ENCODE assay signal across 19 cellular contexts in genomic region chr2:45668509-45668908, GRCh38. TPM values are rescaled to one million over a fixed set of nuclear protein-coding genes. Genes with fewer than 3 reads are reported as not detected.
DNase-seq lines count a peak whose midpoint lies in the region; ATAC-seq, FAIRE-seq and TF ChIP-seq lines count a peak whose summit lies in the region.
"Had no signal": no experiment of that assay in that cellular context is flagged by ENCODE, and none has a peak within 500 bp of the region (broad histone marks: within the 10 kb centered on the region; RNA-seq: fewer than 3 reads in every experiment).

No MANE protein-coding gene starts in this region.

- no TSS peak for BruUV-seq in K562 (replicated peaks; lab: Mats Ljungman, UMichigan)

- TF ChIP-seq CTCF in K562 (IDR thresholded peaks at IDR 0.05 in 2 of 3, conservative IDR thresholded peaks at IDR 0.05 in 1 of 3; ENCODE audit: insufficient read depth in 2 of 3, low read depth in 1 of 3, low read length in 3 of 3): no peak
- no peak for TF ChIP-seq CTCF in osteoblast (IDR thresholded peaks at IDR 0.05; ENCODE audit: extremely low read depth, low read depth, low read length)

- peaks cover 7% of the 10 kb centered on the region for H3K4me1 Mint-ChIP-seq in activated T-cell treated with anti-CD3 and anti-CD28 coated beads, Interleukin-2, amount 50 U/mL, for 72 hours (ENCODE audit: low read depth)

- DNase-seq in activated T-cell treated with anti-CD3 and anti-CD28 coated beads, Interleukin-2, amount 50 U/mL, for 72 hours: no peak
- no peak for DNase-seq in activated T-cell treated with anti-CD3 and anti-CD28 coated beads for 4 hours
- DNase-seq in K562 (ENCODE audit: extremely low read depth in 1 of 4, low spot score in 3 of 4): no peak
- no peak for DNase-seq in osteoblast (ENCODE audit: insufficient read length, low spot score, missing footprints)
- DNase-seq in NCI-H2227 (lab: John Stamatoyannopoulos, UW; ENCODE audit: unreplicated experiment): no peak
- no peak for DNase-seq in NCI-H345 (lab: John Stamatoyannopoulos, UW)
- DNase-seq: 8988T; DND-41; HFFc6; Karpas-422; NCI-H1105 treated with DMSO at 0.1 percent for 48 hours; NCI-H187; NCI-H446; NK-92 treated with Interleukin-12 subunit alpha and Interleukin-12 subunit beta, amount 100 ng/mL, for 24 hours; SIG-M5 had no signal

- peaks cover 100% of the 10 kb centered on the region for H4K20me1 ChIP-seq in BLaER1
- H4K20me1 ChIP-seq in K562 (replicated peaks; ENCODE audit: control insufficient read depth, insufficient read depth, low read length): no peaks in the 10 kb centered on the region
- H4K20me1 ChIP-seq in osteoblast (ENCODE audit: insufficient read depth, low read length): no peaks in the 10 kb centered on the region

- CTCF ChIA-PET in K562 (lab: Yijun Ruan, JAX; ENCODE audit: low intra/inter-chr PET ratio): no interaction called here

- intact Hi-C loops in K562 (cut with micrococcal nuclease): no loop called here

- peaks cover 89% of the 10 kb centered on the region for H3K36me3 ChIP-seq in BLaER1
- H3K36me3 ChIP-seq in K562 (ENCODE audit: control insufficient read depth, insufficient read depth, low read length): no peaks in the 10 kb centered on the region
- no peaks in the 10 kb centered on the region for H3K36me3 ChIP-seq in osteoblast (ENCODE audit: insufficient read depth, low read length)

- H3K9me3 ChIP-seq in BLaER1: no peaks in the 10 kb centered on the region
- no peaks in the 10 kb centered on the region for H3K9me3 ChIP-seq in K562 (replicated peaks; ENCODE audit: control insufficient read depth, insufficient read depth, low read depth, low read length)
- H3K9me3 ChIP-seq in osteoblast (ENCODE audit: low read depth, low read length): no peaks in the 10 kb centered on the region

- 25% methylated on average over 7 of the region's 7 CpGs for WGBS in K562 (ENCODE audit: insufficient coverage, low coverage, missing lambda C conversion rate)

- H3K9ac ChIP-seq in BLaER1: no peak overlapping the region; the same call in 1 of the 2 replicates
- H3K9ac ChIP-seq in K562 (ENCODE audit: insufficient read depth in 1 of 2, low read depth in 2 of 2, low read length in 2 of 2): no peak overlapping the region

- in situ Hi-C loops in K562 (cut with MboI): no loop called here

- H3K4me3 Mint-ChIP-seq in activated T-cell treated with anti-CD3 and anti-CD28 coated beads, Interleukin-2, amount 50 U/mL, for 72 hours: no peak overlapping the region

- H3K27me3 ChIP-seq in BLaER1 (no peaks in the 10 kb centered on the region), K562 (ENCODE audit: control insufficient read depth in 2 of 2, insufficient read depth in 2 of 2, low read length in 2 of 2) (peaks cover 5 to 7% of the 10 kb centered on the region in 2 experiments; a peak in 4 of 5 replicates), osteoblast (ENCODE audit: insufficient read depth, low read length) (no peaks in the 10 kb centered on the region)

- H3K27ac ChIP-seq in BLaER1 (peak overlapping the region; percentile 1; the same call in 1 of the 2 replicates), K562 (ENCODE audit: extremely low read depth, low read depth, low read length) (no peak overlapping the region), osteoblast (ENCODE audit: low read depth, low read length) (peak overlapping the region; percentile 83)

- no peak for TF ChIP-seq EP300 in K562 (IDR thresholded peaks at IDR 0.05; ENCODE audit: low read length)

- TF ChIP-seq POLR2A in K562 (conservative IDR thresholded peaks at IDR 0.05): no peak

- no peaks in the 10 kb centered on the region for H3K27me3 Mint-ChIP-seq in activated T-cell treated with anti-CD3 and anti-CD28 coated beads, Interleukin-2, amount 50 U/mL, for 72 hours (ENCODE audit: low read depth)

- H2AFZ ChIP-seq in K562 (ENCODE audit: low read depth, low read length) (no peak overlapping the region), osteoblast (ENCODE audit: low read length) (peak overlapping the region; percentile 91)

- TF ChIP-seq RAD21 in K562 (CRISPR knock-in tag; conservative IDR thresholded peaks at IDR 0.05 in 1 of 2, IDR thresholded peaks at IDR 0.05 in 1 of 2): no peak

- peak overlapping the region; percentile 48 for H3K4me2 ChIP-seq in BLaER1
- no peak overlapping the region for H3K4me2 ChIP-seq in K562 (ENCODE audit: insufficient read depth, low read length)
- peak overlapping the region; percentile 13 for H3K4me2 ChIP-seq in osteoblast (ENCODE audit: insufficient read depth, low read length)

- no peak for ATAC-seq in activated T-cell treated with anti-CD3 and anti-CD28 coated beads, Interleukin-2, amount 50 U/mL, for 72 hours (replicated peaks in 1 of 2)
- ATAC-seq in K562 (no peak), HG03095 (IDR thresholded peaks at IDR 0.05; ENCODE audit: unreplicated experiment) (no peak)

- no peaks in the 10 kb centered on the region for H3K36me3 Mint-ChIP-seq in activated T-cell treated with anti-CD3 and anti-CD28 coated beads, Interleukin-2, amount 50 U/mL, for 72 hours (ENCODE audit: insufficient read depth in 2 of 2)

- H3K27ac Mint-ChIP-seq in activated T-cell treated with anti-CD3 and anti-CD28 coated beads, Interleukin-2, amount 50 U/mL, for 72 hours: peak overlapping the region; percentile 58

- POLR2A ChIA-PET in K562 (lab: Yijun Ruan, JAX): no interaction called here

- FAIRE-seq in K562 (lab: Jason Lieb, UNC): no peak
- FAIRE-seq: G401.6, H1 had no signal

- no peaks in the 10 kb centered on the region for H3K9me3 Mint-ChIP-seq in activated T-cell treated with anti-CD3 and anti-CD28 coated beads, Interleukin-2, amount 50 U/mL, for 72 hours
- H3K9me3 Mint-ChIP-seq: HFFc6 had no signal

- H3K4me3 ChIP-seq in BLaER1 (no peak overlapping the region), K562 (no peak overlapping the region), osteoblast (ENCODE audit: insufficient read depth, low read length) (no peak overlapping the region)

- H3K79me2 ChIP-seq in K562 (ENCODE audit: control insufficient read depth, insufficient read depth, low read length) (no peaks in the 10 kb centered on the region), osteoblast (ENCODE audit: insufficient read depth, low read length) (peaks cover 3% of the 10 kb centered on the region)

- H3K4me1 ChIP-seq in BLaER1 (peaks cover 82% of the 10 kb centered on the region), K562 (replicated peaks in 1 of 2; ENCODE audit: control insufficient read depth in 2 of 2, insufficient read depth in 2 of 2, low read length in 2 of 2) (peaks cover 0 to 4% of the 10 kb centered on the region in 2 experiments; a peak in 2 of 5 replicates), osteoblast (ENCODE audit: insufficient read depth, low read length) (peaks cover 13% of the 10 kb centered on the region)

- H3K9me1 ChIP-seq in K562 (ENCODE audit: control insufficient read depth, insufficient read depth, low read length): no peaks in the 10 kb centered on the region

TF ChIP-seq in K562, 482 proteins besides CTCF, POLR2A, EP300 and RAD21 (continues in another document):
- TF ChIP-seq DNMT1 (IDR thresholded peaks at IDR 0.05) (no peak), ZNF146 (CRISPR knock-in tag; IDR thresholded peaks at IDR 0.05; ENCODE audit: unreplicated experiment) (no peak), EZH2 (IDR thresholded peaks at IDR 0.05; ENCODE audit: borderline replicate concordance, low read depth, low read length) (no peak), TFAM (CRISPR knock-in tag; conservative IDR thresholded peaks at IDR 0.05) (no peak), ESRRB (CRISPR knock-in tag; IDR thresholded peaks at IDR 0.05; ENCODE audit: borderline replicate concordance) (no peak)

RNA-seq across cellular contexts. Expression of gene PRKCE, which starts 17.0 kb away (rescaled TPM):
- total RNA-seq in activated T-cell treated with anti-CD3 and anti-CD28 coated beads, Interleukin-2, amount 50 U/mL, for 72 hours: 10 to 100 TPM; 19.3 to 35.3 TPM
- total RNA-seq in K562 (2011; cell fraction: chromatin; rRNA removed; ENCODE audit: low replicate concordance): 0.86 and 1.5 TPM in 2 replicates
- 0.67 and 1.2 TPM in 2 replicates for total RNA-seq in K562 (2011; cell fraction: nucleolus; rRNA removed)
- total RNA-seq in K562 (2011; cell fraction: nucleoplasm; rRNA removed): 0.92 and 1.0 TPM in 2 replicates
- 0.18 and 0.20 TPM in 2 replicates for total RNA-seq in K562 (2014; rRNA removed)
- 0.11 and 0.48 TPM in 2 replicates for total RNA-seq in K562 (2014; rRNA removed; fragmentation: Illumina TruSeq; extraction: Trizol)
- 0.41 and 0.69 TPM in 2 replicates for total RNA-seq in K562 (2015; rRNA removed; fragmentation: Illumina TruSeq; extraction: Trizol)
- 0.58 and 1.0 TPM in 2 replicates for total RNA-seq in K562 (2021)
- polyA plus RNA-seq in K562 (2011; rRNA removed): 0.19 and 0.21 TPM in 2 replicates
- polyA plus RNA-seq in K562 (2011; cell fraction: cytosol; rRNA removed): 0.06 and 0.15 TPM in 2 replicates
- 0.29 and 0.67 TPM in 2 replicates for polyA plus RNA-seq in K562 (2011; cell fraction: nucleus; rRNA removed)
- 0.17 and 1.1 TPM in 2 replicates for polyA plus RNA-seq in K562 (2012)
- 0.22 and 0.33 TPM in 2 replicates for polyA plus RNA-seq in K562 (2014; fragmentation: Illumina TruSeq; extraction: Trizol)
- under 1 TPM in 1 of 2 experiments, not detected in 1; 0.06 TPM for polyA plus RNA-seq in K562 (2014; fragmentation: Nextera tagmentation; extraction: Ambion mirVana)
- 0.26 and 0.48 TPM in 2 replicates for polyA plus RNA-seq in K562 (2014; rRNA removed)
- 0.18 TPM in 2 replicates for polyA minus RNA-seq in K562 (2011; rRNA and poly(A)+ RNA removed)
- polyA minus RNA-seq in K562 (2011; cell fraction: cytosol; rRNA and poly(A)+ RNA removed): not detected in 2 replicates
- polyA minus RNA-seq in K562 (2011; cell fraction: nucleus; rRNA and poly(A)+ RNA removed): 0.33 and 0.54 TPM in 2 replicates
- total RNA-seq in osteoblast: 13.6 and 22.1 TPM in 2 replicates

RNA-seq across cellular contexts. Expression of gene SRBD1, which starts 57.4 kb away (rescaled TPM):
- 10 to 100 TPM; 19.0 to 20.3 TPM for total RNA-seq in activated T-cell treated with anti-CD3 and anti-CD28 coated beads, Interleukin-2, amount 50 U/mL, for 72 hours
- 17.6 and 65.7 TPM in 2 replicates for total RNA-seq in K562 (2011; cell fraction: chromatin; rRNA removed; ENCODE audit: low replicate concordance)
- total RNA-seq in K562 (2011; cell fraction: nucleolus; rRNA removed): 9.3 and 12.1 TPM in 2 replicates
- 18.6 and 21.4 TPM in 2 replicates for total RNA-seq in K562 (2011; cell fraction: nucleoplasm; rRNA removed)
- total RNA-seq in K562 (2014; rRNA removed): 14.7 and 16.1 TPM in 2 replicates
- 23.2 and 28.0 TPM in 2 replicates for total RNA-seq in K562 (2014; rRNA removed; fragmentation: Illumina TruSeq; extraction: Trizol)
- 19.5 and 21.3 TPM in 2 replicates for total RNA-seq in K562 (2015; rRNA removed; fragmentation: Illumina TruSeq; extraction: Trizol)
- total RNA-seq in K562 (2021): 13.0 and 14.6 TPM in 2 replicates
- 9.4 and 12.6 TPM in 2 replicates for polyA plus RNA-seq in K562 (2011; rRNA removed)
- 2.2 and 4.4 TPM in 2 replicates for polyA plus RNA-seq in K562 (2011; cell fraction: cytosol; rRNA removed)
- polyA plus RNA-seq in K562 (2011; cell fraction: nucleus; rRNA removed): 7.7 and 10.2 TPM in 2 replicates
- polyA plus RNA-seq in K562 (2012): 8.7 and 10.8 TPM in 2 replicates
- 12.5 and 15.5 TPM in 2 replicates for polyA plus RNA-seq in K562 (2014; fragmentation: Illumina TruSeq; extraction: Trizol)
- 10 to 100 TPM in 1 of 2 experiments, 1 to 10 TPM in 1; 6.9 to 16.2 TPM for polyA plus RNA-seq in K562 (2014; fragmentation: Nextera tagmentation; extraction: Ambion mirVana)
- 7.8 and 8.3 TPM in 2 replicates for polyA plus RNA-seq in K562 (2014; rRNA removed)
- polyA minus RNA-seq in K562 (2011; rRNA and poly(A)+ RNA removed): 44.2 and 47.9 TPM in 2 replicates
- 8.1 and 12.8 TPM in 2 replicates for polyA minus RNA-seq in K562 (2011; cell fraction: cytosol; rRNA and poly(A)+ RNA removed)
- 27.5 and 45.9 TPM in 2 replicates for polyA minus RNA-seq in K562 (2011; cell fraction: nucleus; rRNA and poly(A)+ RNA removed)
- total RNA-seq in osteoblast: 17.4 and 22.1 TPM in 2 replicates
